ENCODE assay signal across 13 cellular contexts in genomic region chr9:37565661-37566618, GRCh38. TPM values are rescaled to one million over a fixed set of nuclear protein-coding genes. Genes with fewer than 3 reads are reported as not detected.
DNase-seq lines count a peak whose midpoint lies in the region; ATAC-seq, FAIRE-seq and TF ChIP-seq lines count a peak whose summit lies in the region.
"Had no signal": no experiment of that assay in that cellular context is flagged by ENCODE, and none has a peak within 500 bp of the region (broad histone marks: within the 10 kb centered on the region; RNA-seq: fewer than 3 reads in every experiment).

No MANE protein-coding gene starts in this region.

- H3K27ac Mint-ChIP-seq in activated naive CD4-positive, alpha-beta T cell treated with anti-CD3 and anti-CD28 coated beads, Interleukin-2, amount 10 ng/mL, durations not matched to agents 7 days and 5 days, result no peak overlapping the region
- H3K27ac Mint-ChIP-seq: activated CD8-positive, alpha-beta T cell treated with anti-CD3 and anti-CD28 coated beads for 36 hours had no signal

- no peak for TF ChIP-seq EP300 in GM12878 (IDR thresholded peaks at IDR 0.05; ENCODE audit: borderline replicate concordance in 1 of 2, control insufficient read depth in 1 of 2, low read depth in 2 of 2, low read length in 2 of 2)

- H3K27me3 ChIP-seq in GM12878 (replicated peaks in 1 of 2; ENCODE audit: control insufficient read depth in 2 of 2, insufficient read depth in 2 of 2, low read length in 1 of 2), result no peaks in the 10 kb centered on the region

- FAIRE-seq in GM12878 (lab: Jason Lieb, UNC), result peak; percentile 64
- no peak for FAIRE-seq in D721Med (lab: Jason Lieb, UNC)

- POLR2A ChIA-PET in GM12878 (lab: Charles Lee), result interaction anchor here (0.6 to 2.6 kb wide), 10 partner anchors 9 to 357 kb away, joined by 3 to 21 read pairs (median 4); partner anchors contain the start of genes FBXO10, POLR1E and TOMM5

- no peaks in the 10 kb centered on the region for H4K20me1 ChIP-seq in GM12878 (ENCODE audit: control insufficient read depth, insufficient read depth)

- ATAC-seq in GM18502 (IDR thresholded peaks at IDR 0.05; ENCODE audit: poor library complexity, unreplicated experiment) (peak; percentile 87), GM21515 (IDR thresholded peaks at IDR 0.05; ENCODE audit: unreplicated experiment) (peak; percentile 84), HG03103 (IDR thresholded peaks at IDR 0.05; ENCODE audit: low read depth, unreplicated experiment) (peak; percentile 76), GM12878 (peak; percentile 84)
- ATAC-seq in stimulated activated naive CD8-positive, alpha-beta T cell treated with anti-CD3 and anti-CD28 coated beads, Interleukin-15, Interleukin-2, amounts not matched to agents 100 U/mL and 50 U/mL, for 24 hours, result no peak
- ATAC-seq: activated CD8-positive, alpha-beta T cell treated with anti-CD3 and anti-CD28 coated beads for 36 hours had no signal

- no peaks in the 10 kb centered on the region for H3K36me3 ChIP-seq in GM12878 (ENCODE audit: control insufficient read depth in 2 of 2, insufficient read depth in 2 of 2, low read length in 1 of 2)

- no peak overlapping the region for H3K4me3 Mint-ChIP-seq in activated naive CD4-positive, alpha-beta T cell treated with anti-CD3 and anti-CD28 coated beads, Interleukin-2, amount 10 ng/mL, durations not matched to agents 7 days and 5 days
- H3K4me3 Mint-ChIP-seq: activated CD8-positive, alpha-beta T cell treated with anti-CD3 and anti-CD28 coated beads for 36 hours; neural crest cell had no signal

- no peaks in the 10 kb centered on the region for H3K4me1 Mint-ChIP-seq in activated naive CD4-positive, alpha-beta T cell treated with anti-CD3 and anti-CD28 coated beads, Interleukin-2, amount 10 ng/mL, durations not matched to agents 7 days and 5 days

- peaks cover 18% of the 10 kb centered on the region for H3K9me3 Mint-ChIP-seq in activated naive CD4-positive, alpha-beta T cell treated with anti-CD3 and anti-CD28 coated beads, Interleukin-2, amount 10 ng/mL, durations not matched to agents 7 days and 5 days

- peak overlapping the region; percentile 68 for H3K9ac ChIP-seq in GM12878 (ENCODE audit: control insufficient read depth, insufficient read depth, low read length)

- intact Hi-C loops in GM12878 (cut with micrococcal nuclease; ENCODE audit: unreplicated experiment), result loop anchor here (1.0 to 5.0 kb wide), 2 partner anchors 34 to 157 kb away; no protein-coding TSS in a partner anchor

- CTCF ChIA-PET in GM12878 (lab: Yijun Ruan, JAX), result interaction anchor here (0.6 to 3.7 kb wide), 6 partner anchors 9 to 69 kb away, joined by 3 to 18 read pairs (median 6); partner anchors contain the start of gene FBXO10
- CTCF ChIA-PET in activated naive CD4-positive, alpha-beta T cell treated with anti-CD3 and anti-CD28 coated beads, Interleukin-2, amount 10 ng/mL, durations not matched to agents 7 days and 5 days (lab: Charles Lee), result interaction anchor here (0.9 kb wide), 1 partner anchor 30 kb away, joined by 3 read pairs; no protein-coding TSS in a partner anchor

- TF ChIP-seq CTCF in GM12878 (IDR thresholded peaks at IDR 0.05 in 2 of 3, conservative IDR thresholded peaks at IDR 0.05 in 1 of 3; ENCODE audit: control insufficient read depth in 2 of 3, extremely low read depth in 1 of 3, insufficient read depth in 1 of 3, low read depth in 3 of 3, low read length in 3 of 3), result no peak
- no peak for TF ChIP-seq CTCF in D721Med (IDR thresholded peaks at IDR 0.05; ENCODE audit: insufficient read depth, missing control alignments)

- TF ChIP-seq POLR2A in GM12878 (IDR thresholded peaks at IDR 0.05; ENCODE audit: low read depth, low read length), result peak; percentile 54

- H3K27ac ChIP-seq in GM12878 (ENCODE audit: control insufficient read depth, insufficient read depth), result peak overlapping the region; percentile 95

- in situ Hi-C loops in GM12878 (cut with MboI), result no loop called here

- BruUV-seq in GM12878 (replicated peaks; lab: Mats Ljungman, UMichigan), result no TSS peak

- peaks cover 53% of the 10 kb centered on the region for H3K4me1 ChIP-seq in GM12878 (ENCODE audit: control insufficient read depth, insufficient read depth, low read length)

- SMC1A ChIA-PET in GM12878 (lab: Charles Lee; ENCODE audit: uncharacterized antibody, unreplicated experiment), result interaction anchor here (0.8 to 3.4 kb wide), 8 partner anchors 9 to 79 kb away, joined by 3 to 26 read pairs (median 4); partner anchors contain the start of genes FBXO10 and TOMM5

- peak overlapping the region; percentile 52 for H2AFZ ChIP-seq in GM12878 (ENCODE audit: control insufficient read depth, low read depth, low read length)

- peak overlapping the region; percentile 57 for H3K4me3 ChIP-seq in GM12878

- TF ChIP-seq RAD21 in GM12878 (IDR thresholded peaks at IDR 0.05; ENCODE audit: insufficient read depth, low read depth, low read length), result no peak

- peaks cover 9% of the 10 kb centered on the region for H3K36me3 Mint-ChIP-seq in activated naive CD4-positive, alpha-beta T cell treated with anti-CD3 and anti-CD28 coated beads, Interleukin-2, amount 10 ng/mL, durations not matched to agents 7 days and 5 days

- H3K79me2 ChIP-seq in GM12878 (ENCODE audit: control insufficient read depth, insufficient read depth, low read length), result peaks cover 16% of the 10 kb centered on the region

- H3K9me3 ChIP-seq in GM12878 (replicated peaks; ENCODE audit: control insufficient read depth, insufficient read depth, low read length), result peaks cover 18% of the 10 kb centered on the region; the same call in 2 of the 3 replicates

- H3K4me2 ChIP-seq in GM12878 (ENCODE audit: control insufficient read depth, insufficient read depth), result peak overlapping the region; percentile 95

- RAD21 ChIA-PET in GM12878 (lab: Charles Lee; ENCODE audit: unreplicated experiment), result interaction anchor here (0.7 to 2.5 kb wide), 9 partner anchors 10 to 1721 kb away, joined by 3 to 20 read pairs (median 3); partner anchors contain the start of genes FBXO10, POLR1E and TOMM5

- no peaks in the 10 kb centered on the region for H3K27me3 Mint-ChIP-seq in activated naive CD4-positive, alpha-beta T cell treated with anti-CD3 and anti-CD28 coated beads, Interleukin-2, amount 10 ng/mL, durations not matched to agents 7 days and 5 days
- H3K27me3 Mint-ChIP-seq: activated CD8-positive, alpha-beta T cell treated with anti-CD3 and anti-CD28 coated beads for 36 hours had no signal

- 0% methylated on average over 6 of the region's 7 CpGs for WGBS in GM12878 (ENCODE audit: insufficient coverage, insufficient replicate concordance, low lambda C conversion rate, missing lambda C conversion rate)

- DNase-seq in GM12878 (ENCODE audit: low read depth, low spot score), result peak; percentile 77
- DNase-seq in stimulated activated naive CD4-positive, alpha-beta T cell (lab: John Stamatoyannopoulos, UW), result no peak
- DNase-seq in stimulated activated naive CD8-positive, alpha-beta T cell treated with anti-CD3 and anti-CD28 coated beads, Interleukin-15, Interleukin-2, amounts not matched to agents 100 U/mL and 50 U/mL, for 24 hours, result no peak
- no peak for DNase-seq in activated naive CD4-positive, alpha-beta T cell treated with anti-CD3 and anti-CD28 coated beads, Interleukin-2, amount 10 ng/mL, durations not matched to agents 7 days and 5 days
- no peak for DNase-seq in D721Med (ENCODE audit: insufficient read length, low spot score)
- DNase-seq: activated CD8-positive, alpha-beta T cell treated with anti-CD3 and anti-CD28 coated beads for 36 hours; AML-193; anterior cingulate cortex; NCI-H2081 treated with DMSO at 0.1 percent for 48 hours had no signal

TF ChIP-seq in GM12878, 131 proteins besides CTCF, POLR2A, EP300 and RAD21 (continues in another document):
- no peak for TF ChIP-seq IKZF1 (conservative IDR thresholded peaks at IDR 0.05)
- peak; percentile 59; the same call in 1 of the 2 replicates for TF ChIP-seq EED (IDR thresholded peaks at IDR 0.05; ENCODE audit: low read depth)

RNA-seq across cellular contexts. Expression of gene FBXO10, which starts 10.2 kb away (rescaled TPM):
- total RNA-seq in GM12878 (2013; cell fraction: nucleolus; rRNA removed), result 11.6 and 11.8 TPM in 2 replicates
- total RNA-seq in GM12878 (2014; rRNA removed), result 14.0 and 15.2 TPM in 2 replicates
- total RNA-seq in GM12878 (2014; rRNA removed; fragmentation: Illumina TruSeq; extraction: Trizol), result 8.2 and 10.2 TPM in 2 replicates
- 14.3 and 15.7 TPM in 2 replicates for total RNA-seq in GM12878 (2021)
- 5.4 TPM for polyA plus RNA-seq in GM12878 (2011; ENCODE audit: low read depth)
- polyA plus RNA-seq in GM12878 (2011; rRNA removed), result 2.2 and 2.4 TPM in 2 replicates
- 2.9 TPM in 2 replicates for polyA plus RNA-seq in GM12878 (2011; cell fraction: cytosol; rRNA removed)
- 3.7 TPM in 2 replicates for polyA plus RNA-seq in GM12878 (2011; cell fraction: nucleus; rRNA removed)
- 10.2 and 10.7 TPM in 2 replicates for polyA plus RNA-seq in GM12878 (2012)
- polyA plus RNA-seq in GM12878 (2014; fragmentation: Illumina TruSeq; extraction: Trizol), result 9.0 and 13.1 TPM in 2 replicates
- polyA plus RNA-seq in GM12878 (2014; fragmentation: Nextera tagmentation; extraction: Ambion mirVana), result 1 to 10 TPM; 1.6 to 1.9 TPM
- polyA plus RNA-seq in GM12878 (2014; rRNA removed), result 17.2 and 18.8 TPM in 2 replicates
- polyA plus RNA-seq in GM12878 (2016; fragmentation: Nextera tagmentation; extraction: Ambion mirVana), result 1 to 10 TPM; 8.7 to 9.0 TPM
- polyA minus RNA-seq in GM12878 (2011; rRNA and poly(A)+ RNA removed), result 3.0 and 4.4 TPM in 2 replicates
- polyA minus RNA-seq in GM12878 (2011; cell fraction: cytosol; rRNA and poly(A)+ RNA removed), result 1.1 and 1.2 TPM in 2 replicates
- 1.5 and 3.3 TPM in 2 replicates for polyA minus RNA-seq in GM12878 (2011; cell fraction: nucleus; rRNA and poly(A)+ RNA removed)

RNA-seq across cellular contexts. Expression of gene TOMM5, which starts 26.5 kb away (rescaled TPM):
- total RNA-seq in GM12878 (2013; cell fraction: nucleolus; rRNA removed), result 64.3 and 66.6 TPM in 2 replicates
- 292 and 302 TPM in 2 replicates for total RNA-seq in GM12878 (2014; rRNA removed)
- total RNA-seq in GM12878 (2014; rRNA removed; fragmentation: Illumina TruSeq; extraction: Trizol), result 262 and 276 TPM in 2 replicates
- 152 and 165 TPM in 2 replicates for total RNA-seq in GM12878 (2021)
- 114 TPM for polyA plus RNA-seq in GM12878 (2011; ENCODE audit: low read depth)
- polyA plus RNA-seq in GM12878 (2011; rRNA removed), result 290 and 355 TPM in 2 replicates
- polyA plus RNA-seq in GM12878 (2011; cell fraction: cytosol; rRNA removed), result 169 and 193 TPM in 2 replicates
- 99.9 and 101 TPM in 2 replicates for polyA plus RNA-seq in GM12878 (2011; cell fraction: nucleus; rRNA removed)
- polyA plus RNA-seq in GM12878 (2012), result 173 and 234 TPM in 2 replicates
- 194 and 264 TPM in 2 replicates for polyA plus RNA-seq in GM12878 (2014; fragmentation: Illumina TruSeq; extraction: Trizol)
- polyA plus RNA-seq in GM12878 (2014; fragmentation: Nextera tagmentation; extraction: Ambion mirVana), result 1,000 to 10,000 TPM; 1,100 to 1,143 TPM
- polyA plus RNA-seq in GM12878 (2014; rRNA removed), result 409 and 421 TPM in 2 replicates
- 100 to 1,000 TPM; 521 to 544 TPM for polyA plus RNA-seq in GM12878 (2016; fragmentation: Nextera tagmentation; extraction: Ambion mirVana)
- polyA minus RNA-seq in GM12878 (2011; rRNA and poly(A)+ RNA removed), result 65.5 and 71.0 TPM in 2 replicates
- 30.1 and 31.0 TPM in 2 replicates for polyA minus RNA-seq in GM12878 (2011; cell fraction: cytosol; rRNA and poly(A)+ RNA removed)
- 35.5 and 50.3 TPM in 2 replicates for polyA minus RNA-seq in GM12878 (2011; cell fraction: nucleus; rRNA and poly(A)+ RNA removed)
